ENCODE assay signal across 1 cellular context in the genomic region with DNA sequence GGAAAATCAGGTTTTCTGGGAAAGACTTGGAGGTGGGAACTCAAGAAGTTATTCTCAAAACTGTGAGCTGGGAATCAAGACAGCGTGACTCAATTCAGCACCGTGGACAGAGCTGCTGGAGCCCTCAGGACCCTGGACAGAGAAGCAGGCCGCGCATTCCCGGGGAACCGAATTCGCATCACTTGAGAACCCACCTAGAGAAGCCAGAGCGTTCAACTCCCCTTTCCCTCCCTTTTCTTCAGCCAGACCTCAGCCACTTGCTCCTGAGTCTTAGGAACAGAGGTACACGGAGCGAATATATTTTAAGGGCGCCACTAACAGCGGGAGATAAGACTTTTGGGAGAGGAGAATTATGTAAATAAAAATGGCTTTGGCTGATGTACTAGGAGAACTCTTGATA.
A peak's percentile ranks its signal among the peaks of the same experiment; 100 is the strongest.
TF ChIP-seq lines count a peak whose summit lies in the region.

No MANE protein-coding gene starts in this region.

TF ChIP-seq in HepG2, 621 proteins besides CTCF, POLR2A, EP300 and RAD21 (continued from another document and continues in another):
- peak; percentile 99 for TF ChIP-seq ZNF326 (CRISPR knock-in tag; IDR thresholded peaks at IDR 0.05; ENCODE audit: borderline replicate concordance)
- TF ChIP-seq ZBED4 (CRISPR knock-in tag; IDR thresholded peaks at IDR 0.05; ENCODE audit: borderline replicate concordance), result peak; percentile 100
- TF ChIP-seq KDM2A (CRISPR knock-in tag; IDR thresholded peaks at IDR 0.05; ENCODE audit: borderline replicate concordance, low read depth), result peak; percentile 100
- TF ChIP-seq ZZZ3 (CRISPR knock-in tag; IDR thresholded peaks at IDR 0.05; ENCODE audit: borderline replicate concordance), result peak; percentile 96
- no peak for TF ChIP-seq USF2 (IDR thresholded peaks at IDR 0.05; ENCODE audit: low read depth, low read length)
- peak; percentile 78 for TF ChIP-seq USF2 (CRISPR knock-in tag; IDR thresholded peaks at IDR 0.05; ENCODE audit: borderline replicate concordance)
- peak; percentile 100 for TF ChIP-seq ZNF468 (CRISPR knock-in tag; IDR thresholded peaks at IDR 0.05)
- peak; percentile 100 for TF ChIP-seq ZGPAT (CRISPR knock-in tag; IDR thresholded peaks at IDR 0.05)
- TF ChIP-seq, protein P1, sequence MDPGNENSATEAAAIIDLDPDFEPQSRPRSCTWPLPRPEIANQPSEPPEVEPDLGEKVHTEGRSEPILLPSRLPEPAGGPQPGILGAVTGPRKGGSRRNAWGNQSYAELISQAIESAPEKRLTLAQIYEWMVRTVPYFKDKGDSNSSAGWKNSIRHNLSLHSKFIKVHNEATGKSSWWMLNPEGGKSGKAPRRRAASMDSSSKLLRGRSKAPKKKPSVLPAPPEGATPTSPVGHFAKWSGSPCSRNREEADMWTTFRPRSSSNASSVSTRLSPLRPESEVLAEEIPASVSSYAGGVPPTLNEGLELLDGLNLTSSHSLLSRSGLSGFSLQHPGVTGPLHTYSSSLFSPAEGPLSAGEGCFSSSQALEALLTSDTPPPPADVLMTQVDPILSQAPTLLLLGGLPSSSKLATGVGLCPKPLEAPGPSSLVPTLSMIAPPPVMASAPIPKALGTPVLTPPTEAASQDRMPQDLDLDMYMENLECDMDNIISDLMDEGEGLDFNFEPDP (CRISPR knock-in tag; conservative IDR thresholded peaks at IDR 0.05), result peak; percentile 100
- TF ChIP-seq SP1 (IDR thresholded peaks at IDR 0.05), result no peak
- TF ChIP-seq SP1 (CRISPR knock-in tag; IDR thresholded peaks at IDR 0.05), result peak; percentile 84
- peak; percentile 99 for TF ChIP-seq ZNF501 (CRISPR knock-in tag; IDR thresholded peaks at IDR 0.05)
- no peak for TF ChIP-seq TBL1XR1 (IDR thresholded peaks at IDR 0.05; ENCODE audit: borderline replicate concordance, low read length, partially characterized antibody)
- TF ChIP-seq JARID2 (CRISPR knock-in tag; IDR thresholded peaks at IDR 0.05; ENCODE audit: insufficient replicate concordance), result peak; percentile 100
- TF ChIP-seq, protein P2, sequence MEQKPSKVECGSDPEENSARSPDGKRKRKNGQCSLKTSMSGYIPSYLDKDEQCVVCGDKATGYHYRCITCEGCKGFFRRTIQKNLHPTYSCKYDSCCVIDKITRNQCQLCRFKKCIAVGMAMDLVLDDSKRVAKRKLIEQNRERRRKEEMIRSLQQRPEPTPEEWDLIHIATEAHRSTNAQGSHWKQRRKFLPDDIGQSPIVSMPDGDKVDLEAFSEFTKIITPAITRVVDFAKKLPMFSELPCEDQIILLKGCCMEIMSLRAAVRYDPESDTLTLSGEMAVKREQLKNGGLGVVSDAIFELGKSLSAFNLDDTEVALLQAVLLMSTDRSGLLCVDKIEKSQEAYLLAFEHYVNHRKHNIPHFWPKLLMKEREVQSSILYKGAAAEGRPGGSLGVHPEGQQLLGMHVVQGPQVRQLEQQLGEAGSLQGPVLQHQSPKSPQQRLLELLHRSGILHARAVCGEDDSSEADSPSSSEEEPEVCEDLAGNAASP (CRISPR knock-in tag; IDR thresholded peaks at IDR 0.05; ENCODE audit: borderline replicate concordance), result peak; percentile 99
- peak; percentile 99 for TF ChIP-seq ZNF850 (CRISPR knock-in tag; conservative IDR thresholded peaks at IDR 0.05)
- no peak for TF ChIP-seq HNRNPH1 (optimal IDR thresholded peaks at IDR 0.05; ENCODE audit: low read depth, low read length)
- TF ChIP-seq SMYD3 (CRISPR knock-in tag; IDR thresholded peaks at IDR 0.05), result peak; percentile 100
- TF ChIP-seq NFE2 (CRISPR knock-in tag; IDR thresholded peaks at IDR 0.05), result peak; percentile 98
- TF ChIP-seq ATF3 (CRISPR knock-in tag; IDR thresholded peaks at IDR 0.05), result peak; percentile 99
- peak; percentile 91 for TF ChIP-seq ZFY (CRISPR knock-in tag; IDR thresholded peaks at IDR 0.05)
- peak; percentile 100 for TF ChIP-seq ZNF674 (CRISPR knock-in tag; IDR thresholded peaks at IDR 0.05; ENCODE audit: low read depth)
- peak; percentile 100 for TF ChIP-seq NFKBIZ (CRISPR knock-in tag; IDR thresholded peaks at IDR 0.05)
- TF ChIP-seq, protein P3, sequence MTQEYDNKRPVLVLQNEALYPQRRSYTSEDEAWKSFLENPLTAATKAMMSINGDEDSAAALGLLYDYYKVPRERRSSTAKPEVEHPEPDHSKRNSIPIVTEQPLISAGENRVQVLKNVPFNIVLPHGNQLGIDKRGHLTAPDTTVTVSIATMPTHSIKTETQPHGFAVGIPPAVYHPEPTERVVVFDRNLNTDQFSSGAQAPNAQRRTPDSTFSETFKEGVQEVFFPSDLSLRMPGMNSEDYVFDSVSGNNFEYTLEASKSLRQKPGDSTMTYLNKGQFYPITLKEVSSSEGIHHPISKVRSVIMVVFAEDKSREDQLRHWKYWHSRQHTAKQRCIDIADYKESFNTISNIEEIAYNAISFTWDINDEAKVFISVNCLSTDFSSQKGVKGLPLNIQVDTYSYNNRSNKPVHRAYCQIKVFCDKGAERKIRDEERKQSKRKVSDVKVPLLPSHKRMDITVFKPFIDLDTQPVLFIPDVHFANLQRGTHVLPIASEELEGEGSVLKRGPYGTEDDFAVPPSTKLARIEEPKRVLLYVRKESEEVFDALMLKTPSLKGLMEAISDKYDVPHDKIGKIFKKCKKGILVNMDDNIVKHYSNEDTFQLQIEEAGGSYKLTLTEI (CRISPR knock-in tag; conservative IDR thresholded peaks at IDR 0.05), result peak; percentile 84; the same call in 1 of the 2 replicates
- peak; percentile 82 for TF ChIP-seq SSRP1 (CRISPR knock-in tag; IDR thresholded peaks at IDR 0.05)
- TF ChIP-seq, protein P4, sequence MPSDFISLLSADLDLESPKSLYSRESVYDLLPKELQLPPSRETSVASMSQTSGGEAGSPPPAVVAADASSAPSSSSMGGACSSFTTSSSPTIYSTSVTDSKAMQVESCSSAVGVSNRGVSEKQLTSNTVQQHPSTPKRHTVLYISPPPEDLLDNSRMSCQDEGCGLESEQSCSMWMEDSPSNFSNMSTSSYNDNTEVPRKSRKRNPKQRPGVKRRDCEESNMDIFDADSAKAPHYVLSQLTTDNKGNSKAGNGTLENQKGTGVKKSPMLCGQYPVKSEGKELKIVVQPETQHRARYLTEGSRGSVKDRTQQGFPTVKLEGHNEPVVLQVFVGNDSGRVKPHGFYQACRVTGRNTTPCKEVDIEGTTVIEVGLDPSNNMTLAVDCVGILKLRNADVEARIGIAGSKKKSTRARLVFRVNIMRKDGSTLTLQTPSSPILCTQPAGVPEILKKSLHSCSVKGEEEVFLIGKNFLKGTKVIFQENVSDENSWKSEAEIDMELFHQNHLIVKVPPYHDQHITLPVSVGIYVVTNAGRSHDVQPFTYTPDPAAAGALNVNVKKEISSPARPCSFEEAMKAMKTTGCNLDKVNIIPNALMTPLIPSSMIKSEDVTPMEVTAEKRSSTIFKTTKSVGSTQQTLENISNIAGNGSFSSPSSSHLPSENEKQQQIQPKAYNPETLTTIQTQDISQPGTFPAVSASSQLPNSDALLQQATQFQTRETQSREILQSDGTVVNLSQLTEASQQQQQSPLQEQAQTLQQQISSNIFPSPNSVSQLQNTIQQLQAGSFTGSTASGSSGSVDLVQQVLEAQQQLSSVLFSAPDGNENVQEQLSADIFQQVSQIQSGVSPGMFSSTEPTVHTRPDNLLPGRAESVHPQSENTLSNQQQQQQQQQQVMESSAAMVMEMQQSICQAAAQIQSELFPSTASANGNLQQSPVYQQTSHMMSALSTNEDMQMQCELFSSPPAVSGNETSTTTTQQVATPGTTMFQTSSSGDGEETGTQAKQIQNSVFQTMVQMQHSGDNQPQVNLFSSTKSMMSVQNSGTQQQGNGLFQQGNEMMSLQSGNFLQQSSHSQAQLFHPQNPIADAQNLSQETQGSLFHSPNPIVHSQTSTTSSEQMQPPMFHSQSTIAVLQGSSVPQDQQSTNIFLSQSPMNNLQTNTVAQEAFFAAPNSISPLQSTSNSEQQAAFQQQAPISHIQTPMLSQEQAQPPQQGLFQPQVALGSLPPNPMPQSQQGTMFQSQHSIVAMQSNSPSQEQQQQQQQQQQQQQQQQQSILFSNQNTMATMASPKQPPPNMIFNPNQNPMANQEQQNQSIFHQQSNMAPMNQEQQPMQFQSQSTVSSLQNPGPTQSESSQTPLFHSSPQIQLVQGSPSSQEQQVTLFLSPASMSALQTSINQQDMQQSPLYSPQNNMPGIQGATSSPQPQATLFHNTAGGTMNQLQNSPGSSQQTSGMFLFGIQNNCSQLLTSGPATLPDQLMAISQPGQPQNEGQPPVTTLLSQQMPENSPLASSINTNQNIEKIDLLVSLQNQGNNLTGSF (CRISPR knock-in tag; IDR thresholded peaks at IDR 0.05), result peak; percentile 100
- TF ChIP-seq ZNF703 (CRISPR knock-in tag; IDR thresholded peaks at IDR 0.05; ENCODE audit: borderline replicate concordance), result peak; percentile 100
- TF ChIP-seq FOXP1 (IDR thresholded peaks at IDR 0.05), result no peak
- TF ChIP-seq FOXP1 (CRISPR knock-in tag; IDR thresholded peaks at IDR 0.05), result peak; percentile 94
- peak; percentile 99 for TF ChIP-seq HDAC2 (CRISPR knock-in tag; IDR thresholded peaks at IDR 0.05)
- TF ChIP-seq, protein P5, sequence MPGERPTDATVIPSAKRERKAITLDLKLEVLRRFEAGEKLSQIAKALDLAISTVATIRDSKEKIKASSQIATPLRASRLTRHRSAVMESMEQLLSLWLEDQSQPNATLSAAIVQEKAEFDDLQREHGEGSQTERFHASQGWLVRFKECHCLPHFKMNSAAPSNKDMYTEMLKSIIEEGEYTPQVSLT (CRISPR knock-in tag; IDR thresholded peaks at IDR 0.05; ENCODE audit: borderline replicate concordance, low read depth), result peak; percentile 99
- TF ChIP-seq, protein P6, sequence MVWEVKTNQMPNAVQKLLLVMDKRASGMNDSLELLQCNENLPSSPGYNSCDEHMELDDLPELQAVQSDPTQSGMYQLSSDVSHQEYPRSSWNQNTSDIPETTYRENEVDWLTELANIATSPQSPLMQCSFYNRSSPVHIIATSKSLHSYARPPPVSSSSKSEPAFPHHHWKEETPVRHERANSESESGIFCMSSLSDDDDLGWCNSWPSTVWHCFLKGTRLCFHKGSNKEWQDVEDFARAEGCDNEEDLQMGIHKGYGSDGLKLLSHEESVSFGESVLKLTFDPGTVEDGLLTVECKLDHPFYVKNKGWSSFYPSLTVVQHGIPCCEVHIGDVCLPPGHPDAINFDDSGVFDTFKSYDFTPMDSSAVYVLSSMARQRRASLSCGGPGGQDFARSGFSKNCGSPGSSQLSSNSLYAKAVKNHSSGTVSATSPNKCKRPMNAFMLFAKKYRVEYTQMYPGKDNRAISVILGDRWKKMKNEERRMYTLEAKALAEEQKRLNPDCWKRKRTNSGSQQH (CRISPR knock-in tag; IDR thresholded peaks at IDR 0.05; ENCODE audit: low read depth), result peak; percentile 100
- TF ChIP-seq ARNTL (CRISPR knock-in tag; IDR thresholded peaks at IDR 0.05), result peak; percentile 99
- peak; percentile 100 for TF ChIP-seq ZNF598 (CRISPR knock-in tag; IDR thresholded peaks at IDR 0.05; ENCODE audit: borderline replicate concordance)
- TF ChIP-seq CHD4 (IDR thresholded peaks at IDR 0.05; ENCODE audit: borderline replicate concordance, low read length), result no peak
- TF ChIP-seq DNMT3B (CRISPR knock-in tag; conservative IDR thresholded peaks at IDR 0.05), result peak; percentile 100
- no peak for TF ChIP-seq TCF12 (IDR thresholded peaks at IDR 0.05)
- TF ChIP-seq TCF12 (CRISPR knock-in tag; IDR thresholded peaks at IDR 0.05), result peak; percentile 98
- no peak for TF ChIP-seq HDAC6 (IDR thresholded peaks at IDR 0.05; ENCODE audit: low read depth, low read length)
- TF ChIP-seq ZNF567 (CRISPR knock-in tag; IDR thresholded peaks at IDR 0.05; ENCODE audit: borderline replicate concordance), result peak; percentile 99
